ENCODE assay signal across 1 cellular context in genomic region chr21:33228455-33228854, GRCh38.
TF ChIP-seq lines count a peak whose summit lies in the region.

No MANE protein-coding gene starts in this region.

TF ChIP-seq in K562, 482 proteins besides CTCF, POLR2A, EP300 and RAD21 (continued from another document):
- TF ChIP-seq BCL6 (CRISPR knock-in tag; IDR thresholded peaks at IDR 0.05) (no peak), ZNF668 (CRISPR knock-in tag; IDR thresholded peaks at IDR 0.05) (no peak), MYBL2 (IDR thresholded peaks at IDR 0.05; ENCODE audit: low read depth) (no peak), MYBL2 (CRISPR knock-in tag; IDR thresholded peaks at IDR 0.05; ENCODE audit: borderline replicate concordance) (no peak), ZNF436 (CRISPR knock-in tag; IDR thresholded peaks at IDR 0.05) (no peak), ATF2 (CRISPR knock-in tag; IDR thresholded peaks at IDR 0.05) (no peak), ZNF165 (CRISPR knock-in tag; IDR thresholded peaks at IDR 0.05; ENCODE audit: borderline replicate concordance) (no peak), ZNF695 (CRISPR knock-in tag; IDR thresholded peaks at IDR 0.05) (no peak), ZBED1 (IDR thresholded peaks at IDR 0.05) (no peak), MXD1 (CRISPR knock-in tag; IDR thresholded peaks at IDR 0.05; ENCODE audit: borderline replicate concordance, poor library complexity, severe bottlenecking) (no peak), ZBTB49 (CRISPR knock-in tag; IDR thresholded peaks at IDR 0.05; ENCODE audit: borderline replicate concordance) (no peak)
